Comparison of ENCODE assay signal across 13 cellular contexts in genomic region chr1:210257698-210258395, GRCh38. TPM values are rescaled to one million over a fixed set of nuclear protein-coding genes. Genes with fewer than 3 reads are reported as not detected.
DNase-seq lines count a peak whose midpoint lies in the region; TF ChIP-seq lines count a peak whose summit lies in the region.
"Had no signal": no experiment of that assay in that cellular context is flagged by ENCODE, and none has a peak within 500 bp of the region (broad histone marks: within the 10 kb centered on the region; RNA-seq: fewer than 3 reads in every experiment).

No MANE protein-coding gene starts in this region.

- TF ChIP-seq CTCF in brain (conservative IDR thresholded peaks at IDR 0.05) (no peak), suprapubic skin (IDR thresholded peaks at IDR 0.05) (no peak)

- peaks cover 50% of the 10 kb centered on the region for H3K4me1 ChIP-seq in suprapubic skin

- H3K27ac ChIP-seq in suprapubic skin: peak overlapping the region; percentile 48
- H3K27ac ChIP-seq: right atrium auricular region had no signal

- no peaks in the 10 kb centered on the region for H3K36me3 Mint-ChIP-seq in brain
- H3K36me3 Mint-ChIP-seq: CD8-positive, alpha-beta T cell had no signal

- H3K27me3 ChIP-seq in suprapubic skin: peaks cover 4% of the 10 kb centered on the region
- H3K27me3 ChIP-seq: right atrium auricular region had no signal

- H3K9me3 Mint-ChIP-seq in brain: no peaks in the 10 kb centered on the region
- H3K9me3 Mint-ChIP-seq: activated naive CD4-positive, alpha-beta T cell treated with anti-CD3 and anti-CD28 coated beads for 36 hours; CD8-positive, alpha-beta T cell had no signal

- H3K4me3 Mint-ChIP-seq in brain: no peak overlapping the region
- H3K4me3 Mint-ChIP-seq: activated naive CD4-positive, alpha-beta T cell treated with anti-CD3 and anti-CD28 coated beads for 36 hours; CD8-positive, alpha-beta T cell had no signal

- TF ChIP-seq EP300 in Ishikawa (IDR thresholded peaks at IDR 0.05; ENCODE audit: borderline replicate concordance) (no peak), suprapubic skin (IDR thresholded peaks at IDR 0.05) (no peak)

- peaks cover 6% of the 10 kb centered on the region for H3K27me3 Mint-ChIP-seq in brain

- no peak for TF ChIP-seq POLR2A in suprapubic skin (IDR thresholded peaks at IDR 0.05)

- H3K9me3 ChIP-seq in suprapubic skin: no peaks in the 10 kb centered on the region
- H3K9me3 ChIP-seq: right atrium auricular region had no signal

- DNase-seq in kidney glomerular epithelial cell (lab: John Stamatoyannopoulos, UW) (peak; percentile 48), suprapubic skin (ENCODE audit: low spot score in 2 of 2) (no peak), dedifferentiated amniotic fluid mesenchymal stem cell (ENCODE audit: extremely low spot score) (no peak), GM19240 (ENCODE audit: insufficient read length, low spot score) (no peak)
- DNase-seq in activated CD4-positive, CD25-positive, alpha-beta regulatory T cell treated with anti-CD3 and anti-CD28 coated beads, Interleukin-2, amount 50 U/mL, for 72 hours: no peak
- DNase-seq: activated naive CD4-positive, alpha-beta T cell treated with anti-CD3 and anti-CD28 coated beads for 36 hours; CD8-positive, alpha-beta T cell; cerebellar nuclear complex; NCI-H1048; NCI-H748 treated with DMSO at 0.1 percent for 48 hours had no signal

- H3K36me3 ChIP-seq in suprapubic skin: no peaks in the 10 kb centered on the region
- H3K36me3 ChIP-seq: right atrium auricular region had no signal

- no peak for TF ChIP-seq RAD21 in Ishikawa (IDR thresholded peaks at IDR 0.05; ENCODE audit: low read depth)

- H3K27ac Mint-ChIP-seq in brain: peak overlapping the region in 4 of 5 experiments; percentile 19 to 79 (median 75)
- H3K27ac Mint-ChIP-seq: activated naive CD4-positive, alpha-beta T cell treated with anti-CD3 and anti-CD28 coated beads for 36 hours; CD8-positive, alpha-beta T cell had no signal

- no peak overlapping the region for H3K4me3 ChIP-seq in suprapubic skin
- H3K4me3 ChIP-seq: right atrium auricular region had no signal

- 58% methylated on average over 12 of the region's 12 CpGs for WGBS in suprapubic skin

- peaks cover 57% of the 10 kb centered on the region for H3K4me1 Mint-ChIP-seq in brain

TF ChIP-seq in Ishikawa, 13 proteins besides CTCF, POLR2A, EP300 and RAD21:
- TF ChIP-seq USF1 (IDR thresholded peaks at IDR 0.05) (peak; percentile 65), TEAD4 (IDR thresholded peaks at IDR 0.05) (no peak)

RNA-seq across cellular contexts. Expression of gene SERTAD4, which starts 25.3 kb away (rescaled TPM):
- 9.2 TPM for polyA plus RNA-seq in brain (ENCODE audit: insufficient read depth, low read depth, low replicate concordance)
- 10 to 100 TPM in 3 of 4 donors, 1 to 10 TPM in 1; 8.5 to 24.1 (median 16.8) TPM for total RNA-seq in suprapubic skin
- total RNA-seq: activated naive CD4-positive, alpha-beta T cell treated with anti-CD3 and anti-CD28 coated beads for 36 hours; CD8-positive, alpha-beta T cell had no signal
